In the genomic region with DNA sequence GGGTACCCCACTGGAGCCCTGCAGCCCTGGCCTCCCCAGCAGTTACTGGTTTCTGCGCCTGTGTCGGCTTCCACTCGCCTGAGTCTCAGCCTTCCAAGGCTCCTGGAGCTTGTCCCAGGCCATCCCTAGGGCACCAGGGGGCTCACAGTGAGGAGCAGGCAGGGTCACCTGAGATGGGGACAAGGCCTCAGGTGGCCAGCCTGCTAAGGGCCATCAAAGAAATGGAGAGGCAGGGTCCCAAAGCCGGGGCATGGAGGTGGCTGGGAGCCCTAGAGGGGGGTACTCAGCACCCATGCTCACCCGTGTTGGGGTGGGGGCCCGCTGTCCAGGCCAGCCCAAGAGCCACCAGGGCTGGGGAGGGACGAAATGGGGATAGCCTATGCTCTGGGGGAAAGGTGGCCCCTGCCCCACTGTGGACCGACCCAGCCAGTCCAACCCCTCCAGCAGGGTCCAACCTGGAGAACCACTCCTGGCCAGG, we compare ENCODE assay signal across 1 cellular context.
A peak's percentile ranks its signal among the peaks of the same experiment; 100 is the strongest.
TF ChIP-seq lines count a peak whose summit lies in the region.

No MANE protein-coding gene starts in this region.

TF ChIP-seq in HepG2, 621 proteins besides CTCF, POLR2A, EP300 and RAD21 (continues in another document):
- TF ChIP-seq SNAI1 (CRISPR knock-in tag; IDR thresholded peaks at IDR 0.05; ENCODE audit: borderline replicate concordance) (0 out of 2 replicates have a peak, but pooled peaks have one; percentile 18), ZNF333 (CRISPR knock-in tag; IDR thresholded peaks at IDR 0.05; ENCODE audit: borderline replicate concordance) (0 out of 2 replicates have a peak, but pooled peaks have one; percentile 0), MED1 (CRISPR knock-in tag; IDR thresholded peaks at IDR 0.05) (peak; percentile 10; the same call in 1 of the 2 replicates), GLI4 (CRISPR knock-in tag; IDR thresholded peaks at IDR 0.05; ENCODE audit: borderline replicate concordance) (0 out of 2 replicates have a peak, but pooled peaks have one; percentile 61), MLLT10 (CRISPR knock-in tag; IDR thresholded peaks at IDR 0.05) (peak; percentile 73; the same call in 1 of the 2 replicates), NCOA2 (CRISPR knock-in tag; IDR thresholded peaks at IDR 0.05) (no peak), HOXA9 (CRISPR knock-in tag; IDR thresholded peaks at IDR 0.05; ENCODE audit: borderline replicate concordance) (peak; percentile 45), ZNF782 (CRISPR knock-in tag; IDR thresholded peaks at IDR 0.05; ENCODE audit: borderline replicate concordance) (no peak), ZNF44 (CRISPR knock-in tag; IDR thresholded peaks at IDR 0.05) (0 out of 2 replicates have a peak, but pooled peaks have one; percentile 59), SRY (CRISPR knock-in tag; IDR thresholded peaks at IDR 0.05) (0 out of 2 replicates have a peak, but pooled peaks have one; percentile 4), CEBPB (IDR thresholded peaks at IDR 0.05; ENCODE audit: borderline replicate concordance, low read depth, low read length) (no peak), ZBTB20 (CRISPR knock-in tag; IDR thresholded peaks at IDR 0.05; ENCODE audit: borderline replicate concordance, low read depth) (peak; percentile 68; the same call in 1 of the 2 replicates), ZNF337 (CRISPR knock-in tag; IDR thresholded peaks at IDR 0.05; ENCODE audit: borderline replicate concordance, low read depth) (0 out of 2 replicates have a peak, but pooled peaks have one; percentile 40), PAWR (CRISPR knock-in tag; IDR thresholded peaks at IDR 0.05; ENCODE audit: borderline replicate concordance) (0 out of 2 replicates have a peak, but pooled peaks have one; percentile 28), ZNF430 (CRISPR knock-in tag; IDR thresholded peaks at IDR 0.05) (0 out of 2 replicates have a peak, but pooled peaks have one; percentile 14), KDM5B (CRISPR knock-in tag; IDR thresholded peaks at IDR 0.05; ENCODE audit: borderline replicate concordance) (peak; percentile 51; the same call in 1 of the 2 replicates), BRCA1 (CRISPR knock-in tag; IDR thresholded peaks at IDR 0.05) (no peak), ATRX (CRISPR knock-in tag; IDR thresholded peaks at IDR 0.05; ENCODE audit: borderline replicate concordance) (no peak), ZNF589 (CRISPR knock-in tag; conservative IDR thresholded peaks at IDR 0.05) (0 out of 2 replicates have a peak, but pooled peaks have one; percentile 11), ZFX (CRISPR knock-in tag; IDR thresholded peaks at IDR 0.05; ENCODE audit: low read depth) (peak; percentile 46), ZC3H13 (CRISPR knock-in tag; IDR thresholded peaks at IDR 0.05) (peak; percentile 73; the same call in 1 of the 2 replicates), ZNF230 (CRISPR knock-in tag; IDR thresholded peaks at IDR 0.05) (peak; percentile 67; the same call in 1 of the 2 replicates), MTA1 (CRISPR knock-in tag; IDR thresholded peaks at IDR 0.05; ENCODE audit: borderline replicate concordance) (0 out of 2 replicates have a peak, but pooled peaks have one; percentile 18), PHF20 (CRISPR knock-in tag; IDR thresholded peaks at IDR 0.05) (peak; percentile 26), RCOR2 (CRISPR knock-in tag; IDR thresholded peaks at IDR 0.05) (no peak), KDM1A (CRISPR knock-in tag; IDR thresholded peaks at IDR 0.05) (no peak), LCORL (IDR thresholded peaks at IDR 0.05) (no peak), LCORL (CRISPR knock-in tag; IDR thresholded peaks at IDR 0.05) (peak; percentile 47; the same call in 1 of the 2 replicates), NR3C1 (CRISPR knock-in tag; IDR thresholded peaks at IDR 0.05) (no peak), RBM39 (IDR thresholded peaks at IDR 0.05; ENCODE audit: low read depth, low read length, poor library complexity, severe bottlenecking) (no peak), SNAPC2 (CRISPR knock-in tag; IDR thresholded peaks at IDR 0.05) (0 out of 2 replicates have a peak, but pooled peaks have one; percentile 68), NR2C2 (CRISPR knock-in tag; IDR thresholded peaks at IDR 0.05; ENCODE audit: borderline replicate concordance) (peak; percentile 33; the same call in 1 of the 2 replicates), ZNF605 (CRISPR knock-in tag; IDR thresholded peaks at IDR 0.05) (peak; percentile 69; the same call in 1 of the 2 replicates), ZNF775 (CRISPR knock-in tag; IDR thresholded peaks at IDR 0.05; ENCODE audit: borderline replicate concordance) (peak; percentile 39; the same call in 1 of the 2 replicates), AGO2 (optimal IDR thresholded peaks at IDR 0.05; ENCODE audit: low read depth, low read length) (peak; percentile 77), GZF1 (CRISPR knock-in tag; IDR thresholded peaks at IDR 0.05) (no peak), ZNF616 (CRISPR knock-in tag; IDR thresholded peaks at IDR 0.05; ENCODE audit: low read depth) (no peak; the same call in 1 of the 2 replicates), ZNF543 (CRISPR knock-in tag; IDR thresholded peaks at IDR 0.05) (peak; percentile 26; the same call in 1 of the 2 replicates), RNF2 (conservative IDR thresholded peaks at IDR 0.05; ENCODE audit: low read depth) (no peak), ZNF383 (CRISPR knock-in tag; IDR thresholded peaks at IDR 0.05; ENCODE audit: borderline replicate concordance) (0 out of 2 replicates have a peak, but pooled peaks have one; percentile 52), ZNF263 (CRISPR knock-in tag; IDR thresholded peaks at IDR 0.05) (no peak), ZNF431 (CRISPR knock-in tag; IDR thresholded peaks at IDR 0.05; ENCODE audit: borderline replicate concordance, low read depth) (0 out of 2 replicates have a peak, but pooled peaks have one; percentile 19), PPARG (CRISPR knock-in tag; conservative IDR thresholded peaks at IDR 0.05) (no peak), ZNF709 (CRISPR knock-in tag; IDR thresholded peaks at IDR 0.05) (peak; percentile 13; the same call in 1 of the 2 replicates)
- TF ChIP-seq, protein P1, sequence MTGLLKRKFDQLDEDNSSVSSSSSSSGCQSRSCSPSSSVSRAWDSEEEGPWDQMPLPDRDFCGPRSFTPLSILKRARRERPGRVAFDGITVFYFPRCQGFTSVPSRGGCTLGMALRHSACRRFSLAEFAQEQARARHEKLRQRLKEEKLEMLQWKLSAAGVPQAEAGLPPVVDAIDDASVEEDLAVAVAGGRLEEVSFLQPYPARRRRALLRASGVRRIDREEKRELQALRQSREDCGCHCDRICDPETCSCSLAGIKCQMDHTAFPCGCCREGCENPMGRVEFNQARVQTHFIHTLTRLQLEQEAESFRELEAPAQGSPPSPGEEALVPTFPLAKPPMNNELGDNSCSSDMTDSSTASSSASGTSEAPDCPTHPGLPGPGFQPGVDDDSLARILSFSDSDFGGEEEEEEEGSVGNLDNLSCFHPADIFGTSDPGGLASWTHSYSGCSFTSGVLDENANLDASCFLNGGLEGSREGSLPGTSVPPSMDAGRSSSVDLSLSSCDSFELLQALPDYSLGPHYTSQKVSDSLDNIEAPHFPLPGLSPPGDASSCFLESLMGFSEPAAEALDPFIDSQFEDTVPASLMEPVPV (CRISPR knock-in tag; IDR thresholded peaks at IDR 0.05) = 0 out of 2 replicates have a peak, but pooled peaks have one; percentile 3
- TF ChIP-seq, protein P2, sequence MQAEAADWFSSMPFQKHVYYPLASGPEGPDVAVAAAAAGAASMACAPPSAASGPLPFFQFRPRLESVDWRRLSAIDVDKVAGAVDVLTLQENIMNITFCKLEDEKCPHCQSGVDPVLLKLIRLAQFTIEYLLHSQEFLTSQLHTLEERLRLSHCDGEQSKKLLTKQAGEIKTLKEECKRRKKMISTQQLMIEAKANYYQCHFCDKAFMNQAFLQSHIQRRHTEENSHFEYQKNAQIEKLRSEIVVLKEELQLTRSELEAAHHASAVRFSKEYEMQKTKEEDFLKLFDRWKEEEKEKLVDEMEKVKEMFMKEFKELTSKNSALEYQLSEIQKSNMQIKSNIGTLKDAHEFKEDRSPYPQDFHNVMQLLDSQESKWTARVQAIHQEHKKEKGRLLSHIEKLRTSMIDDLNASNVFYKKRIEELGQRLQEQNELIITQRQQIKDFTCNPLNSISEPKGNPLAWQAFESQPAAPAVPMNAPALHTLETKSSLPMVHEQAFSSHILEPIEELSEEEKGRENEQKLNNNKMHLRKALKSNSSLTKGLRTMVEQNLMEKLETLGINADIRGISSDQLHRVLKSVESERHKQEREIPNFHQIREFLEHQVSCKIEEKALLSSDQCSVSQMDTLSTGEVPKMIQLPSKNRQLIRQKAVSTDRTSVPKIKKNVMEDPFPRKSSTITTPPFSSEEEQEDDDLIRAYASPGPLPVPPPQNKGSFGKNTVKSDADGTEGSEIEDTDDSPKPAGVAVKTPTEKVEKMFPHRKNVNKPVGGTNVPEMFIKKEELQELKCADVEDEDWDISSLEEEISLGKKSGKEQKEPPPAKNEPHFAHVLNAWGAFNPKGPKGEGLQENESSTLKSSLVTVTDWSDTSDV (CRISPR knock-in tag; IDR thresholded peaks at IDR 0.05) = no peak
- TF ChIP-seq, protein P3, sequence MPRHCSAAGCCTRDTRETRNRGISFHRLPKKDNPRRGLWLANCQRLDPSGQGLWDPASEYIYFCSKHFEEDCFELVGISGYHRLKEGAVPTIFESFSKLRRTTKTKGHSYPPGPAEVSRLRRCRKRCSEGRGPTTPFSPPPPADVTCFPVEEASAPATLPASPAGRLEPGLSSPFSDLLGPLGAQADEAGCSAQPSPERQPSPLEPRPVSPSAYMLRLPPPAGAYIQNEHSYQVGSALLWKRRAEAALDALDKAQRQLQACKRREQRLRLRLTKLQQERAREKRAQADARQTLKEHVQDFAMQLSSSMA (CRISPR knock-in tag; IDR thresholded peaks at IDR 0.05) = 0 out of 2 replicates have a peak, but pooled peaks have one; percentile 24
- TF ChIP-seq, protein P4, sequence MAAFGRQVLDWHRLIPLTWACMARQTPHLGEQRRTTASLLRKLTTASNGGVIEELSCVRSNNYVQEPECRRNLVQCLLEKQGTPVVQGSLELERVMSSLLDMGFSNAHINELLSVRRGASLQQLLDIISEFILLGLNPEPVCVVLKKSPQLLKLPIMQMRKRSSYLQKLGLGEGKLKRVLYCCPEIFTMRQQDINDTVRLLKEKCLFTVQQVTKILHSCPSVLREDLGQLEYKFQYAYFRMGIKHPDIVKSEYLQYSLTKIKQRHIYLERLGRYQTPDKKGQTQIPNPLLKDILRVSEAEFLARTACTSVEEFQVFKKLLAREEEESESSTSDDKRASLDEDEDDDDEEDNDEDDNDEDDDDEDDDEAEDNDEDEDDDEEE (CRISPR knock-in tag; IDR thresholded peaks at IDR 0.05) = 0 out of 2 replicates have a peak, but pooled peaks have one; percentile 85
- TF ChIP-seq, protein P5, sequence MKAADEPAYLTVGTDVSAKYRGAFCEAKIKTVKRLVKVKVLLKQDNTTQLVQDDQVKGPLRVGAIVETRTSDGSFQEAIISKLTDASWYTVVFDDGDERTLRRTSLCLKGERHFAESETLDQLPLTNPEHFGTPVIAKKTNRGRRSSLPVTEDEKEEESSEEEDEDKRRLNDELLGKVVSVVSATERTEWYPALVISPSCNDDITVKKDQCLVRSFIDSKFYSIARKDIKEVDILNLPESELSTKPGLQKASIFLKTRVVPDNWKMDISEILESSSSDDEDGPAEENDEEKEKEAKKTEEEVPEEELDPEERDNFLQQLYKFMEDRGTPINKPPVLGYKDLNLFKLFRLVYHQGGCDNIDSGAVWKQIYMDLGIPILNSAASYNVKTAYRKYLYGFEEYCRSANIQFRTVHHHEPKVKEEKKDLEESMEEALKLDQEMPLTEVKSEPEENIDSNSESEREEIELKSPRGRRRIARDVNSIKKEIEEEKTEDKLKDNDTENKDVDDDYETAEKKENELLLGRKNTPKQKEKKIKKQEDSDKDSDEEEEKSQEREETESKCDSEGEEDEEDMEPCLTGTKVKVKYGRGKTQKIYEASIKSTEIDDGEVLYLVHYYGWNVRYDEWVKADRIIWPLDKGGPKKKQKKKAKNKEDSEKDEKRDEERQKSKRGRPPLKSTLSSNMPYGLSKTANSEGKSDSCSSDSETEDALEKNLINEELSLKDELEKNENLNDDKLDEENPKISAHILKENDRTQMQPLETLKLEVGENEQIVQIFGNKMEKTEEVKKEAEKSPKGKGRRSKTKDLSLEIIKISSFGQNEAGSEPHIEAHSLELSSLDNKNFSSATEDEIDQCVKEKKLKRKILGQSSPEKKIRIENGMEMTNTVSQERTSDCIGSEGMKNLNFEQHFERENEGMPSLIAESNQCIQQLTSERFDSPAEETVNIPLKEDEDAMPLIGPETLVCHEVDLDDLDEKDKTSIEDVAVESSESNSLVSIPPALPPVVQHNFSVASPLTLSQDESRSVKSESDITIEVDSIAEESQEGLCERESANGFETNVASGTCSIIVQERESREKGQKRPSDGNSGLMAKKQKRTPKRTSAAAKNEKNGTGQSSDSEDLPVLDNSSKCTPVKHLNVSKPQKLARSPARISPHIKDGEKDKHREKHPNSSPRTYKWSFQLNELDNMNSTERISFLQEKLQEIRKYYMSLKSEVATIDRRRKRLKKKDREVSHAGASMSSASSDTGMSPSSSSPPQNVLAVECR (CRISPR knock-in tag; IDR thresholded peaks at IDR 0.05; ENCODE audit: borderline replicate concordance) = no peak
- TF ChIP-seq, protein P6, sequence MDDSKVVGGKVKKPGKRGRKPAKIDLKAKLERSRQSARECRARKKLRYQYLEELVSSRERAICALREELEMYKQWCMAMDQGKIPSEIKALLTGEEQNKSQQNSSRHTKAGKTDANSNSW (CRISPR knock-in tag; IDR thresholded peaks at IDR 0.05; ENCODE audit: borderline replicate concordance) = peak; percentile 31
- TF ChIP-seq, protein P7, sequence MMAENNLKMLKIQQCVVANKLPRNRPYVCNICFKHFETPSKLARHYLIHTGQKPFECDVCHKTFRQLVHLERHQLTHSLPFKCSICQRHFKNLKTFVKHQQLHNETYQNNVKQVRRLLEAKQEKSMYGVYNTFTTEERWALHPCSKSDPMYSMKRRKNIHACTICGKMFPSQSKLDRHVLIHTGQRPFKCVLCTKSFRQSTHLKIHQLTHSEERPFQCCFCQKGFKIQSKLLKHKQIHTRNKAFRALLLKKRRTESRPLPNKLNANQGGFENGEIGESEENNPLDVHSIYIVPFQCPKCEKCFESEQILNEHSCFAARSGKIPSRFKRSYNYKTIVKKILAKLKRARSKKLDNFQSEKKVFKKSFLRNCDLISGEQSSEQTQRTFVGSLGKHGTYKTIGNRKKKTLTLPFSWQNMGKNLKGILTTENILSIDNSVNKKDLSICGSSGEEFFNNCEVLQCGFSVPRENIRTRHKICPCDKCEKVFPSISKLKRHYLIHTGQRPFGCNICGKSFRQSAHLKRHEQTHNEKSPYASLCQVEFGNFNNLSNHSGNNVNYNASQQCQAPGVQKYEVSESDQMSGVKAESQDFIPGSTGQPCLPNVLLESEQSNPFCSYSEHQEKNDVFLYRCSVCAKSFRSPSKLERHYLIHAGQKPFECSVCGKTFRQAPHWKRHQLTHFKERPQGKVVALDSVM (CRISPR knock-in tag; IDR thresholded peaks at IDR 0.05) = no peak
- TF ChIP-seq, protein P8, sequence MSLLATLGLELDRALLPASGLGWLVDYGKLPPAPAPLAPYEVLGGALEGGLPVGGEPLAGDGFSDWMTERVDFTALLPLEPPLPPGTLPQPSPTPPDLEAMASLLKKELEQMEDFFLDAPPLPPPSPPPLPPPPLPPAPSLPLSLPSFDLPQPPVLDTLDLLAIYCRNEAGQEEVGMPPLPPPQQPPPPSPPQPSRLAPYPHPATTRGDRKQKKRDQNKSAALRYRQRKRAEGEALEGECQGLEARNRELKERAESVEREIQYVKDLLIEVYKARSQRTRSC (CRISPR knock-in tag; IDR thresholded peaks at IDR 0.05; ENCODE audit: low read depth) = no peak
- TF ChIP-seq, protein P9, sequence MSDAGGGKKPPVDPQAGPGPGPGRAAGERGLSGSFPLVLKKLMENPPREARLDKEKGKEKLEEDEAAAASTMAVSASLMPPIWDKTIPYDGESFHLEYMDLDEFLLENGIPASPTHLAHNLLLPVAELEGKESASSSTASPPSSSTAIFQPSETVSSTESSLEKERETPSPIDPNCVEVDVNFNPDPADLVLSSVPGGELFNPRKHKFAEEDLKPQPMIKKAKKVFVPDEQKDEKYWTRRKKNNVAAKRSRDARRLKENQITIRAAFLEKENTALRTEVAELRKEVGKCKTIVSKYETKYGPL (CRISPR knock-in tag; IDR thresholded peaks at IDR 0.05) = no peak
